In genomic region chr1:23799255-23799569, GRCh38 we compare ENCODE assay signal across 1 cellular context.
TF ChIP-seq lines count a peak whose summit lies in the region.

No MANE protein-coding gene starts in this region.

TF ChIP-seq in WTC11, 78 proteins besides CTCF, POLR2A, EP300 and RAD21 (continued from another document):
- TF ChIP-seq E2F1 (CRISPR knock-in tag; IDR thresholded peaks at IDR 0.05) (no peak), ZNF396 (CRISPR knock-in tag; IDR thresholded peaks at IDR 0.05; ENCODE audit: borderline replicate concordance) (no peak), PRDM15 (CRISPR knock-in tag; IDR thresholded peaks at IDR 0.05) (no peak), GRHL2 (CRISPR knock-in tag; IDR thresholded peaks at IDR 0.05; ENCODE audit: insufficient replicate concordance, severe bottlenecking) (no peak), RELA (CRISPR knock-in tag; IDR thresholded peaks at IDR 0.05; ENCODE audit: borderline replicate concordance) (no peak), ZNF263 (CRISPR knock-in tag; IDR thresholded peaks at IDR 0.05; ENCODE audit: low read depth) (no peak), ATF1 (CRISPR knock-in tag; IDR thresholded peaks at IDR 0.05) (no peak), CBFB (CRISPR knock-in tag; IDR thresholded peaks at IDR 0.05; ENCODE audit: low read depth) (no peak), FOXJ3 (CRISPR knock-in tag; IDR thresholded peaks at IDR 0.05; ENCODE audit: borderline replicate concordance) (no peak), CREM (CRISPR knock-in tag; IDR thresholded peaks at IDR 0.05) (no peak), ZNF423 (CRISPR knock-in tag; IDR thresholded peaks at IDR 0.05) (no peak), ZNF671 (CRISPR knock-in tag; IDR thresholded peaks at IDR 0.05) (no peak)
